In genomic region chr14:34628681-34629135, GRCh38 we compare ENCODE assay signal across 8 cellular contexts. TPM values are rescaled to one million over a fixed set of nuclear protein-coding genes. Genes with fewer than 3 reads are reported as not detected.
DNase-seq lines count a peak whose midpoint lies in the region; ATAC-seq, FAIRE-seq and TF ChIP-seq lines count a peak whose summit lies in the region.

No MANE protein-coding gene starts in this region.

- TF ChIP-seq POLR2A in K562 (conservative IDR thresholded peaks at IDR 0.05) (no peak), HepG2 (IDR thresholded peaks at IDR 0.05; ENCODE audit: insufficient read depth in 1 of 2, low read depth in 2 of 2, low read length in 2 of 2) (no peak), upper lobe of left lung (IDR thresholded peaks at IDR 0.05) (no peak)

- H3K9me1 ChIP-seq in K562 (ENCODE audit: control insufficient read depth, insufficient read depth, low read length): no peaks in the 10 kb centered on the region

- H4K20me1 ChIP-seq in K562 (replicated peaks; ENCODE audit: control insufficient read depth, insufficient read depth, low read length) (no peaks in the 10 kb centered on the region), HepG2 (ENCODE audit: insufficient read depth, low read length) (no peaks in the 10 kb centered on the region)

- FAIRE-seq in K562 (lab: Jason Lieb, UNC) (peak; percentile 90), HepG2 (lab: Jason Lieb, UNC) (peak; percentile 34)

- H3K4me1 ChIP-seq in K562 (replicated peaks in 1 of 2; ENCODE audit: control insufficient read depth in 2 of 2, insufficient read depth in 2 of 2, low read length in 2 of 2): peaks cover 0 to 14% of the 10 kb centered on the region in 2 experiments; a peak in 3 of 5 replicates
- peaks cover 30% of the 10 kb centered on the region for H3K4me1 ChIP-seq in HepG2 (ENCODE audit: insufficient read depth, low read length)
- H3K4me1 ChIP-seq in upper lobe of left lung: peaks cover 10 to 27% (median 12%) of the 10 kb centered on the region in 4 donors

- DNase-seq in GM06990 (ENCODE audit: extremely low read depth, insufficient read length) (no peak), RPMI7951 (ENCODE audit: low read depth) (peak; percentile 36), K562 (ENCODE audit: extremely low read depth in 1 of 4, low spot score in 3 of 4) (peak; percentile 32 to 79 (median 49)), HepG2 (ENCODE audit: low spot score) (peak; percentile 48), upper lobe of left lung (peak in 1 of 2 donors; percentile 22)

- peak overlapping the region; percentile 92 for H3K4me3 ChIP-seq in GM06990 (replicated peaks; ENCODE audit: low read depth, low read length)
- peak overlapping the region; percentile 78 for H3K4me3 ChIP-seq in K562
- peak overlapping the region; percentile 95 to 100 (median 99) for H3K4me3 ChIP-seq in HepG2 (replicated peaks in 1 of 3; ENCODE audit: insufficient read depth in 1 of 3, low read depth in 2 of 3, low read length in 3 of 3)
- peak overlapping the region; percentile 71 to 81 (median 80) for H3K4me3 ChIP-seq in upper lobe of left lung

- WGBS in K562 (ENCODE audit: insufficient coverage, low coverage, missing lambda C conversion rate): 0% methylated on average over 5 of the region's 5 CpGs
- WGBS in HepG2 (ENCODE audit: low lambda C conversion rate): 30% methylated on average over 5 of the region's 5 CpGs
- 17 to 25% methylated on average over 5 of the region's 5 CpGs for WGBS in upper lobe of left lung, 2 donors

- POLR2A ChIA-PET in K562 (lab: Yijun Ruan, JAX) (interaction anchor here (0.9 kb wide), 1 partner anchor 15 kb away, joined by 3 read pairs; no protein-coding TSS in a partner anchor), HepG2 (lab: Yijun Ruan, JAX) (no interaction called here)

- H3K9me3 ChIP-seq in K562 (replicated peaks; ENCODE audit: control insufficient read depth, insufficient read depth, low read depth, low read length) (peaks cover 3% of the 10 kb centered on the region), HepG2 (ENCODE audit: low read length) (no peaks in the 10 kb centered on the region), upper lobe of left lung (no peaks in the 10 kb centered on the region)

- peak overlapping the region; percentile 87; the same call in 2 of the 3 replicates for H3K27ac ChIP-seq in K562 (ENCODE audit: extremely low read depth, low read depth, low read length)
- H3K27ac ChIP-seq in HepG2 (ENCODE audit: extremely low read length, insufficient read depth, low read length): peak overlapping the region; percentile 81
- peak overlapping the region in 2 of 4 donors; percentile 90 to 98 for H3K27ac ChIP-seq in upper lobe of left lung

- CTCF ChIA-PET in K562 (lab: Yijun Ruan, JAX; ENCODE audit: low intra/inter-chr PET ratio) (no interaction called here), HepG2 (lab: Yijun Ruan, JAX; ENCODE audit: low intra/inter-chr PET ratio, low total read pairs) (no interaction called here)

- TF ChIP-seq RAD21 in K562 (CRISPR knock-in tag; conservative IDR thresholded peaks at IDR 0.05 in 1 of 2, IDR thresholded peaks at IDR 0.05 in 1 of 2): no peak
- no peak for TF ChIP-seq RAD21 in HepG2 (CRISPR knock-in tag; IDR thresholded peaks at IDR 0.05)

- BruUV-seq in K562 (replicated peaks; lab: Mats Ljungman, UMichigan) (no TSS peak), HepG2 (replicated peaks; lab: Mats Ljungman, UMichigan) (no TSS peak)

- H3K36me3 ChIP-seq in GM06990 (ENCODE audit: control insufficient read depth, insufficient read depth, low read length): no peaks in the 10 kb centered on the region
- H3K36me3 ChIP-seq in K562 (ENCODE audit: control insufficient read depth, insufficient read depth, low read length): peaks cover 5% of the 10 kb centered on the region; the same call in 2 of the 3 replicates
- H3K36me3 ChIP-seq in HepG2 (replicated peaks in 1 of 2; ENCODE audit: control insufficient read depth in 1 of 2, insufficient read depth in 2 of 2, low read length in 2 of 2): peaks cover 2 to 15% of the 10 kb centered on the region in 2 experiments; a peak in 3 of 5 replicates
- H3K36me3 ChIP-seq in upper lobe of left lung: peaks cover 0 to 6% (median 3%) of the 10 kb centered on the region in 4 donors

- H3K27me3 ChIP-seq in GM06990 (replicated peaks; ENCODE audit: control insufficient read depth, insufficient read depth, low read length): no peaks in the 10 kb centered on the region
- H3K27me3 ChIP-seq in K562 (ENCODE audit: control insufficient read depth in 2 of 2, insufficient read depth in 2 of 2, low read length in 2 of 2): no peaks in the 10 kb centered on the region
- H3K27me3 ChIP-seq in HepG2 (ENCODE audit: control insufficient read depth in 1 of 2, insufficient read depth in 2 of 2, low read length in 2 of 2): peaks cover 0 to 3% of the 10 kb centered on the region in 2 experiments; a peak in 1 of 5 replicates
- no peaks in the 10 kb centered on the region for H3K27me3 ChIP-seq in upper lobe of left lung

- H3K9ac ChIP-seq in K562 (ENCODE audit: insufficient read depth in 1 of 2, low read depth in 2 of 2, low read length in 2 of 2) (peak overlapping the region; percentile 50 to 88; a peak in 3 of 4 replicates), HepG2 (ENCODE audit: insufficient read depth, low read depth, low read length) (peak overlapping the region; percentile 98)

- H3K79me2 ChIP-seq in K562 (ENCODE audit: control insufficient read depth, insufficient read depth, low read length) (peaks cover 43% of the 10 kb centered on the region), HepG2 (ENCODE audit: insufficient read depth, low read length) (peaks cover 29% of the 10 kb centered on the region)

- TF ChIP-seq EP300 in K562 (IDR thresholded peaks at IDR 0.05; ENCODE audit: low read length) (no peak), HepG2 (IDR thresholded peaks at IDR 0.05; ENCODE audit: low read depth in 2 of 2, low read length in 2 of 2) (no peak), HepG2 (CRISPR knock-in tag; IDR thresholded peaks at IDR 0.05; ENCODE audit: borderline replicate concordance) (no peak), upper lobe of left lung (IDR thresholded peaks at IDR 0.05) (no peak)

- H2AFZ ChIP-seq in K562 (ENCODE audit: low read depth, low read length): no peak overlapping the region
- no peak overlapping the region for H2AFZ ChIP-seq in HepG2 (ENCODE audit: low read length)

- H3K4me2 ChIP-seq in K562 (ENCODE audit: insufficient read depth, low read length): peak overlapping the region; percentile 79
- peak overlapping the region; percentile 86 for H3K4me2 ChIP-seq in HepG2 (ENCODE audit: low read depth, low read length)

- in situ Hi-C loops in K562 (cut with MboI) (no loop called here), HepG2 (cut with HindIII; ENCODE audit: extremely low pct_ligation_motif_present, low pct_unique_long_range_greater_than_20kb) (no loop called here)

- peak; percentile 80 for ATAC-seq in K562
- peak; percentile 21 for ATAC-seq in HepG2
- ATAC-seq in upper lobe of left lung (ENCODE audit: low FRiP score in 2 of 2): peak in 1 of 2 donors; percentile 22
- no peak for ATAC-seq in GM18517 (IDR thresholded peaks at IDR 0.05; ENCODE audit: unreplicated experiment)
- no peak for ATAC-seq in HG03520 (IDR thresholded peaks at IDR 0.05; ENCODE audit: unreplicated experiment)
- ATAC-seq in HG03039 (IDR thresholded peaks at IDR 0.05; ENCODE audit: unreplicated experiment): no peak

- intact Hi-C loops in K562 (cut with micrococcal nuclease): no loop called here
- intact Hi-C loops in HepG2 (cut with micrococcal nuclease; ENCODE audit: unreplicated experiment): loop anchor here (10.0 kb wide), 1 partner anchor 64 kb away; no protein-coding TSS in a partner anchor

- TF ChIP-seq CTCF in GM06990 (IDR thresholded peaks at IDR 0.05; ENCODE audit: insufficient read depth, low read length, poor library complexity, severe bottlenecking) (no peak), K562 (IDR thresholded peaks at IDR 0.05 in 2 of 3, conservative IDR thresholded peaks at IDR 0.05 in 1 of 3; ENCODE audit: insufficient read depth in 2 of 3, low read depth in 1 of 3, low read length in 3 of 3) (no peak), HepG2 (CRISPR knock-in tag; IDR thresholded peaks at IDR 0.05) (no peak), upper lobe of left lung (IDR thresholded peaks at IDR 0.05) (no peak)

RNA-seq across cellular contexts. Expression of gene SNX6, which starts 1.2 kb away (rescaled TPM):
- 138 and 141 TPM in 2 replicates for total RNA-seq in RPMI7951 (2014; rRNA removed; shearing (Covaris generic))
- 18.4 and 51.3 TPM in 2 replicates for total RNA-seq in K562 (2011; cell fraction: chromatin; rRNA removed; ENCODE audit: low replicate concordance)
- 9.7 and 14.7 TPM in 2 replicates for total RNA-seq in K562 (2011; cell fraction: nucleolus; rRNA removed)
- 17.7 and 18.1 TPM in 2 replicates for total RNA-seq in K562 (2011; cell fraction: nucleoplasm; rRNA removed)
- total RNA-seq in K562 (2014; rRNA removed) (29.1 and 34.6 TPM in 2 replicates), K562 (2014; rRNA removed; fragmentation: Illumina TruSeq; extraction: Trizol) (85.3 and 103 TPM in 2 replicates), K562 (2015; rRNA removed; fragmentation: Illumina TruSeq; extraction: Trizol) (57.5 and 61.2 TPM in 2 replicates), K562 (2021) (44.0 and 49.8 TPM in 2 replicates), HepG2 (2016; rRNA removed; fragmentation: Illumina TruSeq; extraction: Trizol) (169 and 318 TPM in 2 replicates), upper lobe of left lung (10 to 100 TPM; 23.0 to 60.9 (median 46.8) TPM)
- polyA plus RNA-seq in K562 (2011; rRNA removed) (37.1 and 47.5 TPM in 2 replicates), K562 (2014; fragmentation: Illumina TruSeq; extraction: Trizol) (74.8 and 85.5 TPM in 2 replicates), K562 (2014; fragmentation: Nextera tagmentation; extraction: Ambion mirVana) (100 to 1,000 TPM; 110 to 111 TPM), K562 (2014; rRNA removed) (41.3 and 44.5 TPM in 2 replicates), HepG2 (2011; rRNA removed) (62.9 and 92.3 TPM in 2 replicates)
- 12.1 and 41.8 TPM in 2 replicates for polyA plus RNA-seq in K562 (2011; cell fraction: cytosol; rRNA removed)
- 8.4 and 14.9 TPM in 2 replicates for polyA plus RNA-seq in K562 (2011; cell fraction: nucleus; rRNA removed)
- 41.5 and 54.0 TPM in 2 replicates for polyA plus RNA-seq in K562 (2012)
- 46.2 and 55.6 TPM in 2 replicates for polyA minus RNA-seq in K562 (2011; rRNA and poly(A)+ RNA removed)
- 10.2 and 12.2 TPM in 2 replicates for polyA minus RNA-seq in K562 (2011; cell fraction: cytosol; rRNA and poly(A)+ RNA removed)
- 7.3 and 14.6 TPM in 2 replicates for polyA minus RNA-seq in K562 (2011; cell fraction: nucleus; rRNA and poly(A)+ RNA removed)
- 67.9 and 79.2 TPM in 2 replicates for total RNA-seq in HepG2 (2016; cell fraction: cytosol; rRNA removed; fragmentation: Illumina TruSeq; extraction: Trizol; ENCODE audit: low read depth)
- total RNA-seq in HepG2 (2016; cell fraction: insoluble cytoplasmic fraction; rRNA removed; fragmentation: Illumina TruSeq; extraction: Trizol): 184 and 327 TPM in 2 replicates
- 78.6 and 93.2 TPM in 2 replicates for total RNA-seq in HepG2 (2016; cell fraction: membrane; rRNA removed; fragmentation: Illumina TruSeq; extraction: Trizol)
- total RNA-seq in HepG2 (2016; cell fraction: nucleus; rRNA removed; fragmentation: Illumina TruSeq; extraction: Trizol): 97.5 and 107 TPM in 2 replicates
- polyA plus RNA-seq in HepG2 (2011; cell fraction: cytosol; rRNA removed): 74.8 and 134 TPM in 2 replicates
- 34.5 and 35.1 TPM in 2 replicates for polyA plus RNA-seq in HepG2 (2011; cell fraction: nucleus; rRNA removed)
- 116 and 119 TPM in 2 replicates for polyA plus RNA-seq in HepG2 (2012)
- polyA plus RNA-seq in HepG2 (2016; cell fraction: cytosol; fragmentation: Illumina TruSeq; extraction: Trizol; ENCODE audit: low read depth): 18.7 and 19.1 TPM in 2 replicates
- polyA plus RNA-seq in HepG2 (2016; cell fraction: insoluble cytoplasmic fraction; fragmentation: Illumina TruSeq; extraction: Trizol; ENCODE audit: low read depth): 235 and 273 TPM in 2 replicates
- polyA plus RNA-seq in HepG2 (2016; cell fraction: membrane; fragmentation: Illumina TruSeq; extraction: Trizol; ENCODE audit: low read depth): 37.8 and 44.2 TPM in 2 replicates
- 96.4 and 106 TPM in 2 replicates for polyA plus RNA-seq in HepG2 (2016; cell fraction: nucleus; fragmentation: Illumina TruSeq; extraction: Trizol; ENCODE audit: insufficient read depth, low read depth)
- 13.3 and 24.5 TPM in 2 replicates for polyA minus RNA-seq in HepG2 (2011; rRNA and poly(A)+ RNA removed; ENCODE audit: low replicate concordance)
- polyA minus RNA-seq in HepG2 (2011; cell fraction: cytosol; rRNA and poly(A)+ RNA removed): 61.6 and 73.7 TPM in 2 replicates
- 120 TPM in 2 replicates for polyA minus RNA-seq in HepG2 (2011; cell fraction: nucleus; rRNA and poly(A)+ RNA removed)

Comparison
In these comparisons a context has a peak if more than half of its experiments do, and no peak if none do; other contexts are left out.
1. ATAC-seq: peak in K562 (single experiment) and HepG2 (single experiment); none in GM18517 (single experiment), HG03520 (single experiment) and HG03039 (single experiment).
2. Peak in every context shown above with its lines, with median percentiles within 50 percentile points of each other: H3K4me3 ChIP-seq.